Comparison of ENCODE assay signal across 8 cellular contexts in the genomic region with DNA sequence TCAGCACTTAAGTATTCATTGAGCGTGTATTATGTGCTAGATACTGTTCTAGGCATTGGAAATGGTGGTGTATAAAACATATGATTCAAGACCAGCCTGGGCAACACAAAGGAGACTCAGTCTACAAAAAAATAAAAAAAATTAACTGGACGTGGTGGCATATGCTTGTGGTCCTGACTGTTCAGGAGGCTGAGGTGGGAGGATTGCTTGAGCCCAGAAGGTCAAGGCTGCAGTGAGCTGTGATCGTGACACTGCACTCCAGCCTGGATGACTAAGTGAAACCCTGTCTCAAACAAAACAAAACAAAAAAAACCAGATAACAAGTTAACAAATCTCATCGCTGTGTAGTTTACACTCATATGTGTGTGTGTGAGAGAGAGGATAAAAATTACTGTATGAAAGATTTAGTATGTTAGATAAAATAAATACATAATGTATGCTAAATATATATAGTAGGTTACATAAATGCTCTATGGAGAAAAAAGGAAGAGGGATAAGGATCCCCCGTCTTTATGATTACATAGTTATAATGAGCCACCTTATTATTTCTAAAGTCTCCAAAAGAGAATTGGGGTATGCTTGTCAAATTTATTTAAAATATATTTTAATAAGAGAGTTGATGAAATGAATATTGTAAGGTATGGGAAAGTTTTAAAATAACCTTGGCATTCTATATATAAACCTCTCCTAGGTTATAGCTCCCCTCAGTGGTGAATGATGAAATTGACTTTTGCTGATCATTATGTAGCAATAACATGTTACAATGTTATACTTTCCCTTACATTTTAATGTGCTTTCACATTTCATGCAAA.
DNase-seq lines count a peak whose midpoint lies in the region; ATAC-seq, FAIRE-seq and TF ChIP-seq lines count a peak whose summit lies in the region.

No MANE protein-coding gene starts in this region.

- peak; percentile 87 for TF ChIP-seq CTCF in activated B cell treated with CpG ODN at 0.5 μM for 24 hours (IDR thresholded peaks at IDR 0.05)
- peak; percentile 76 to 96 (median 84) for TF ChIP-seq CTCF in heart left ventricle (IDR thresholded peaks at IDR 0.05)
- TF ChIP-seq CTCF in stomach (IDR thresholded peaks at IDR 0.05), result peak in 5 of 7 experiments; percentile 50 to 74 (median 67)

- H3K4me1 Mint-ChIP-seq in activated B cell treated with CpG ODN at 0.5 μM for 24 hours, result peaks cover 1% of the 10 kb centered on the region

- H3K9me3 ChIP-seq in heart left ventricle, result no peaks in the 10 kb centered on the region
- H3K9me3 ChIP-seq in stomach, result no peaks in the 10 kb centered on the region

- H3K4me1 ChIP-seq in heart left ventricle (peaks cover 0 to 7% (median 0%) of the 10 kb centered on the region in 12 donors), stomach (peaks cover 0 to 20% (median 5%) of the 10 kb centered on the region in 4 donors)

- CTCF ChIA-PET in activated B cell treated with CpG ODN at 0.5 μM for 24 hours (lab: Charles Lee), result interaction anchor here (1.0 to 11.5 kb wide), 8 partner anchors 11 to 855 kb away, joined by 3 to 187 read pairs (median 5); no protein-coding TSS in a partner anchor

- no peaks in the 10 kb centered on the region for H3K36me3 ChIP-seq in heart left ventricle
- no peaks in the 10 kb centered on the region for H3K36me3 ChIP-seq in stomach

- H3K27me3 ChIP-seq in heart left ventricle, result no peaks in the 10 kb centered on the region
- no peaks in the 10 kb centered on the region for H3K27me3 ChIP-seq in stomach

- POLR2A ChIA-PET in activated B cell treated with CpG ODN at 0.5 μM for 24 hours (lab: Charles Lee), result interaction anchor here (1.0 kb wide), 1 partner anchor 318 kb away, joined by 3 read pairs; no protein-coding TSS in a partner anchor

- WGBS in heart left ventricle, 4 donors, result 74 to 78% (median 74%) methylated on average over 5 of the region's 5 CpGs
- WGBS in stomach, 5 donors, result 50 to 57% (median 53%) methylated on average over 5 of the region's 5 CpGs

- peaks cover 2% of the 10 kb centered on the region for H3K36me3 Mint-ChIP-seq in activated B cell treated with CpG ODN at 0.5 μM for 24 hours (ENCODE audit: low read depth)

- ATAC-seq in activated B cell treated with CpG ODN at 0.5 μM for 24 hours (ENCODE audit: low read depth) (peak; percentile 21), heart left ventricle (peak in 2 of 4 donors; percentile 52 to 75), HG03095 (IDR thresholded peaks at IDR 0.05; ENCODE audit: unreplicated experiment) (no peak)

- H3K27me3 Mint-ChIP-seq in activated B cell treated with CpG ODN at 0.5 μM for 24 hours, result no peaks in the 10 kb centered on the region

- no peak overlapping the region for H3K4me3 Mint-ChIP-seq in activated B cell treated with CpG ODN at 0.5 μM for 24 hours

- peak; percentile 82 for FAIRE-seq in GM18507 (lab: Jason Lieb, UNC)

- DNase-seq in AG20443 (ENCODE audit: low spot score) (peak; percentile 18), GM18507 (ENCODE audit: extremely low spot score, insufficient read length, low read depth) (no peak), NCI-H146 (lab: John Stamatoyannopoulos, UW) (peak; percentile 5), activated B cell treated with CpG ODN at 0.5 μM for 24 hours (no peak), heart left ventricle (no peak), stomach (no peak)
- DNase-seq in activated T-cell treated with anti-CD3 and anti-CD28 coated beads, Interleukin-2, amount 50 U/mL, for 48 hours, result no peak

- TF ChIP-seq EP300 in stomach (IDR thresholded peaks at IDR 0.05), result no peak

- no peak for TF ChIP-seq POLR2A in heart left ventricle (IDR thresholded peaks at IDR 0.05)
- no peak for TF ChIP-seq POLR2A in stomach (IDR thresholded peaks at IDR 0.05)

- intact Hi-C loops in activated B cell treated with CpG ODN at 0.5 μM for 24 hours (cut with micrococcal nuclease) (loop anchor here (1.0 to 2.0 kb wide), 3 partner anchors 317 to 856 kb away; no protein-coding TSS in a partner anchor), heart left ventricle (cut with DNase I) (loop anchor here (1.0 to 10.0 kb wide), 6 partner anchors 67 to 860 kb away; partner anchors contain the start of gene EHBP1 (in 2 of the 10)), stomach (cut with DNase I; ENCODE audit: low total_unique reads) (loop anchor here (5.0 kb wide), 1 partner anchor 317 kb away; no protein-coding TSS in a partner anchor)

- H3K4me3 ChIP-seq in heart left ventricle (no peak overlapping the region), stomach (no peak overlapping the region)

- peaks cover 4% of the 10 kb centered on the region for H3K9me3 Mint-ChIP-seq in activated B cell treated with CpG ODN at 0.5 μM for 24 hours

- no peak overlapping the region for H3K27ac Mint-ChIP-seq in activated B cell treated with CpG ODN at 0.5 μM for 24 hours

- H3K27ac ChIP-seq in heart left ventricle (peak overlapping the region in 1 of 12 donors; percentile 15), stomach (peak overlapping the region in 1 of 5 donors; percentile 27)

Comparison
In these comparisons a context has a peak if more than half of its experiments do, and no peak if none do; other contexts are left out.
1. DNase-seq: peak in AG20443 (single experiment) and NCI-H146 (single experiment); none in GM18507 (single experiment), activated B cell treated with CpG ODN at 0.5 μM for 24 hours (single experiment), heart left ventricle (0 of 5), stomach (single experiment) and activated T-cell treated with anti-CD3 and anti-CD28 coated beads, Interleukin-2, amount 50 U/mL, for 48 hours (0 of 2).
2. Peak in every context shown above with its lines, with median percentiles within 50 percentile points of each other: CTCF ChIP-seq.